Comparison of ENCODE assay signal across 12 cellular contexts in the genomic region with DNA sequence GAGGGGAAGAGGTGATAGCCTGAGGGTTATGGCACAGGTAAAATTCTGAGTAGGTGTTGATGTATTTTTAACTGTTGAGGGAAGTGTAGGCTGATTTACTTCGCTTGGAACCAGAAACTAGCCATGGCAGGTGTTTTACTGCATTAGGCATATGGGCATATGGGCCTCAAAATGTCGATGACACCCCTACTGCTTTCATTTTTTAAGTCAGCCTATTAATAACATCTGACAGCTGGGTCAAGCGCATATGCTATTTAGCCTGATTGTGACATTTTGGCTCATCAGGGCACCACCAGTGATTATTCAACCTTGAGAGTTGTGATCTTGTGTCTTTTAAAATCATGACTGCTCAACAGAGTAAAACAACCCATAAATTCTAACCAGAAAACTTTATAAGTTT.
DNase-seq lines count a peak whose midpoint lies in the region; ATAC-seq lines count a peak whose summit lies in the region.
"Had no signal": no experiment of that assay in that cellular context is flagged by ENCODE, and none has a peak within 500 bp of the region (broad histone marks: within the 10 kb centered on the region; RNA-seq: fewer than 3 reads in every experiment).

No MANE protein-coding gene starts in this region.

- in situ Hi-C loops in G401 (cut with HindIII; ENCODE audit: low sequenced_read_pairs) = no loop called here

- DNase-seq in G401 (ENCODE audit: low spot score) = peak; percentile 73
- peak; percentile 55 for DNase-seq in NCI-H524 treated with DMSO at 0.1 percent for 48 hours (lab: John Stamatoyannopoulos, UW)
- peak; percentile 42 for DNase-seq in cerebellum (ENCODE audit: low spot score)
- no peak for DNase-seq in DMS153 (lab: John Stamatoyannopoulos, UW)
- no peak for DNase-seq in NOMO-1 (lab: John Stamatoyannopoulos, UW; ENCODE audit: unreplicated experiment in 2 of 2)
- DNase-seq: Calu3; CD8-positive, alpha-beta T cell; DMS79; GF-D8; HCEC 1CT had no signal

- no peak for ATAC-seq in GM21786 (IDR thresholded peaks at IDR 0.05; ENCODE audit: unreplicated experiment)
- ATAC-seq: CD8-positive, alpha-beta T cell; GM23338 had no signal

Comparison
In these comparisons a context has a peak if more than half of its experiments do, and no peak if none do; other contexts are left out.
1. DNase-seq: peak in G401 (single experiment), NCI-H524 treated with DMSO at 0.1 percent for 48 hours (single experiment) and cerebellum (single experiment); none in DMS153 (single experiment) and NOMO-1 (0 of 2).